26 cellular contexts compared by ENCODE assay signal in genomic region chr2:198640463-198640862, GRCh38.
"Had no signal": no experiment of that assay in that cellular context is flagged by ENCODE, and none has a peak within 500 bp of the region (broad histone marks: within the 10 kb centered on the region; RNA-seq: fewer than 3 reads in every experiment).

No MANE protein-coding gene starts in this region.

- H3K4me3 ChIP-seq: esophagus muscularis mucosa, gastrocnemius medialis, heart left ventricle had no signal

- H3K36me3 ChIP-seq: brain microvascular endothelial cell, esophagus muscularis mucosa, gastrocnemius medialis, heart left ventricle had no signal

- H3K4me1 ChIP-seq: esophagus muscularis mucosa, gastrocnemius medialis, heart left ventricle had no signal

- DNase-seq: activated CD4-positive, alpha-beta T cell treated with anti-CD3 and anti-CD28 coated beads for 1 hour; activated CD4-positive, alpha-beta T cell treated with anti-CD3 and anti-CD28 coated beads for 4 hours; activated CD4-positive, alpha-beta T cell treated with anti-CD3 and anti-CD28 coated beads, Interleukin-2, amount 10 ng/mL, durations not matched to agents 7 days and 5 days; activated CD4-positive, alpha-beta T cell treated with anti-CD3 and anti-CD28 coated beads, Interleukin-2, amount 50 U/mL, for 4 hours; activated CD8-positive, alpha-beta memory T cell treated with anti-CD3 and anti-CD28 coated beads for 24 hours; activated CD8-positive, alpha-beta T cell treated with anti-CD3 and anti-CD28 coated beads for 36 hours; activated effector memory CD4-positive, alpha-beta T cell treated with Interleukin-2 at 50 U/mL for 16 hours; activated gamma-delta T cell treated with Interleukin-2 at 50 U/mL for 16 hours; activated naive CD4-positive, alpha-beta T cell treated with anti-CD3 and anti-CD28 coated beads, Interleukin-2, amount 50 U/mL, for 16 hours; activated naive CD4-positive, alpha-beta T cell treated with Interleukin-2 at 50 U/mL for 16 hours; activated T-cell treated with anti-CD3 and anti-CD28 coated beads, Interleukin-2, amount 50 U/mL, for 4 hours; amniotic stem cell; anterior cingulate cortex; brain microvascular endothelial cell; cortex of kidney; dermis blood vessel endothelial cell; effector CD4-positive, alpha-beta T cell; effector memory CD8-positive, alpha-beta T cell; erythroblast; foreskin keratinocyte; gastrocnemius medialis; glutamatergic neuron; heart left ventricle; T-helper 2 cell had no signal

- H3K27me3 ChIP-seq: brain microvascular endothelial cell, esophagus muscularis mucosa, foreskin keratinocyte, gastrocnemius medialis, heart left ventricle had no signal

- ATAC-seq: activated CD8-positive, alpha-beta T cell treated with anti-CD3 and anti-CD28 coated beads for 36 hours; activated T-cell treated with anti-CD3 and anti-CD28 coated beads, Interleukin-2, amount 50 U/mL, for 4 hours; activated T-helper 17 cell treated with anti-CD3 and anti-CD28 coated beads, Interleukin-2, amount 50 U/mL, for 72 hours; effector memory CD8-positive, alpha-beta T cell; foreskin keratinocyte; gastrocnemius medialis; heart left ventricle had no signal

- H3K9me3 ChIP-seq: esophagus muscularis mucosa, gastrocnemius medialis, heart left ventricle had no signal

- H3K27ac ChIP-seq: brain microvascular endothelial cell, esophagus muscularis mucosa, foreskin keratinocyte, gastrocnemius medialis, heart left ventricle had no signal
